In the genomic region with DNA sequence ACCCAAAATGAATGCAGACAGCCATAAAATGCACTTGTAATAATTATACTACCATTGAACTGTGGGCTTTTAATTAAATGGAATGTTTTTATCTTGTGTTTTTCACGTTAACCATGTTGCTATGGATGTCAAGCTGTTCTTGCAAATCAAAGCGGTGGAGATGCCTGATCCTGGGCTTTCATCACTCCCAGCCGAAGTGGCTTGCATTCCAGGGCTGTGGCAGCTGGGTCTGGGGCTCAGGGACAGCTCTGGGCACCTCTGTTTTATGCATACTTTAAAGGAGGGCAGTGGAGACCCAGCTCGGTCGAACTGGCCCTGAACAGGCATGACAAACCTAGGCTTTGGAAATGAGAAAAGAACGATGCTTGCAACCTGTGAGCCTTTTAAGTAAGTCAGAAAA, we compare ENCODE assay signal across 1 cellular context.
TF ChIP-seq lines count a peak whose summit lies in the region.

No MANE protein-coding gene starts in this region.

TF ChIP-seq in WTC11, 78 proteins besides CTCF, POLR2A, EP300 and RAD21 (continued from another document):
- TF ChIP-seq, protein P1, sequence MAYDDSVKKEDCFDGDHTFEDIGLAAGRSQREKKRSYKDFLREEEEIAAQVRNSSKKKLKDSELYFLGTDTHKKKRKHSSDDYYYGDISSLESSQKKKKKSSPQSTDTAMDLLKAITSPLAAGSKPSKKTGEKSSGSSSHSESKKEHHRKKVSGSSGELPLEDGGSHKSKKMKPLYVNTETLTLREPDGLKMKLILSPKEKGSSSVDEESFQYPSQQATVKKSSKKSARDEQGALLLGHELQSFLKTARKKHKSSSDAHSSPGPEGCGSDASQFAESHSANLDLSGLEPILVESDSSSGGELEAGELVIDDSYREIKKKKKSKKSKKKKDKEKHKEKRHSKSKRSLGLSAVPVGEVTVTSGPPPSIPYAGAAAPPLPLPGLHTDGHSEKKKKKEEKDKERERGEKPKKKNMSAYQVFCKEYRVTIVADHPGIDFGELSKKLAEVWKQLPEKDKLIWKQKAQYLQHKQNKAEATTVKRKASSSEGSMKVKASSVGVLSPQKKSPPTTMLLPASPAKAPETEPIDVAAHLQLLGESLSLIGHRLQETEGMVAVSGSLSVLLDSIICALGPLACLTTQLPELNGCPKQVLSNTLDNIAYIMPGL (CRISPR knock-in tag; IDR thresholded peaks at IDR 0.05): no peak
